Comparison of ENCODE assay signal across 18 cellular contexts in the genomic region with DNA sequence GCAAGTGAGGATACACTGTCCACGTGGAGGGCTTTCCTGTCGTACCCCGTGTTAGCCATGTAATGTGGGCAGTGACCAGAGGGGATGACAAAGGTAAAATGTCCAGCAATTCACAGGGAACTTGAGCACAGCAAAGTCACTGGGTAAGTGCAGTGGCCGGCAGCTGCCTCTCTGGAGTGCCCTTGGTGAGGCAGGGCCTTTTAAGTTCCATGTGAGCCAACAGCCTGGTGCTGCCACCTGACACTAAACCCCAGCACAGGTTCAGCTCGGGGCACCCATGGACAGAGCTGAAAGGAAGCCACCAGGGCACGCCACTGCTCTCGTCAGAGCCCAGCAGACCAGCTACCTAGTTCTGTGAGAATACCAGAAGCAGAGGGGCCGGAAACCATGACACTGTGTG.
A peak's percentile ranks its signal among the peaks of the same experiment; 100 is the strongest.
DNase-seq lines count a peak whose midpoint lies in the region; ATAC-seq lines count a peak whose summit lies in the region.
"Had no signal": no experiment of that assay in that cellular context is flagged by ENCODE, and none has a peak within 500 bp of the region (broad histone marks: within the 10 kb centered on the region; RNA-seq: fewer than 3 reads in every experiment).

No MANE protein-coding gene starts in this region.

- H3K4me2 ChIP-seq in neuronal stem cell (ENCODE audit: insufficient read depth, low read length, poor library complexity, severe bottlenecking) = no peak overlapping the region
- H3K4me2 ChIP-seq: GM23338 had no signal

- peak; percentile 54 for ATAC-seq in Right ventricle myocardium superior (ENCODE audit: poor library complexity)
- no peak for ATAC-seq in left cardiac atrium
- ATAC-seq in left ventricle myocardium superior = peak; percentile 41
- no peak for ATAC-seq in HG03095 (IDR thresholded peaks at IDR 0.05; ENCODE audit: unreplicated experiment)
- ATAC-seq: GM23338 had no signal

- H3K27me3 Mint-ChIP-seq in activated naive CD4-positive, alpha-beta T cell treated with anti-CD3 and anti-CD28 coated beads, Interleukin-2, amount 10 ng/mL, durations not matched to agents 7 days and 5 days = no peaks in the 10 kb centered on the region
- H3K27me3 Mint-ChIP-seq: B cell; CD4-positive, alpha-beta T cell had no signal

- no peak overlapping the region for H3K4me3 Mint-ChIP-seq in activated naive CD4-positive, alpha-beta T cell treated with anti-CD3 and anti-CD28 coated beads, Interleukin-2, amount 10 ng/mL, durations not matched to agents 7 days and 5 days
- H3K4me3 Mint-ChIP-seq: B cell; CD4-positive, alpha-beta T cell; GM23338 had no signal

- H2AFZ ChIP-seq in neuronal stem cell (ENCODE audit: low read length) = no peak overlapping the region
- H2AFZ ChIP-seq: GM23338 had no signal

- H3K27me3 ChIP-seq in neuronal stem cell (ENCODE audit: control insufficient read depth in 3 of 3, insufficient read depth in 3 of 3, low read depth in 1 of 3, low read length in 3 of 3) = no peaks in the 10 kb centered on the region

- H3K27ac ChIP-seq in neuronal stem cell (replicated peaks; ENCODE audit: low read length) = no peak overlapping the region

- H3K23ac ChIP-seq in neuronal stem cell (ENCODE audit: low read depth, low read length, poor library complexity) = no peak overlapping the region

- H4K91ac ChIP-seq in neuronal stem cell (ENCODE audit: low read depth, low read length, poor library complexity) = no peak overlapping the region

- no peak overlapping the region for H3K9ac ChIP-seq in neuronal stem cell (ENCODE audit: low read depth, low read length, poor library complexity)

- intact Hi-C loops in Right ventricle myocardium superior (cut with DNase I) (no loop called here), left cardiac atrium (cut with DNase I) (no loop called here), left ventricle myocardium superior (cut with micrococcal nuclease) (no loop called here)

- H3K18ac ChIP-seq in neuronal stem cell (ENCODE audit: low read length) = no peak overlapping the region

- CTCF ChIA-PET in activated naive CD4-positive, alpha-beta T cell treated with anti-CD3 and anti-CD28 coated beads, Interleukin-2, amount 10 ng/mL, durations not matched to agents 7 days and 5 days (lab: Charles Lee) = interaction anchor here (1.4 kb wide), 1 partner anchor 12 kb away, joined by 3 read pairs; no protein-coding TSS in a partner anchor

- H2BK5ac ChIP-seq in neuronal stem cell (ENCODE audit: low read length) = no peak overlapping the region

- H3K9me3 Mint-ChIP-seq in activated naive CD4-positive, alpha-beta T cell treated with anti-CD3 and anti-CD28 coated beads, Interleukin-2, amount 10 ng/mL, durations not matched to agents 7 days and 5 days = no peaks in the 10 kb centered on the region
- H3K9me3 Mint-ChIP-seq: CD4-positive, alpha-beta T cell; GM23338 had no signal

- H2AK5ac ChIP-seq in neuronal stem cell (ENCODE audit: low read depth, low read length) = no peak overlapping the region

- H3K36me3 Mint-ChIP-seq in activated naive CD4-positive, alpha-beta T cell treated with anti-CD3 and anti-CD28 coated beads, Interleukin-2, amount 10 ng/mL, durations not matched to agents 7 days and 5 days = no peaks in the 10 kb centered on the region

- peaks cover 1 to 4% of the 10 kb centered on the region in 2 donors for H3K4me1 ChIP-seq in neuronal stem cell (ENCODE audit: control insufficient read depth in 2 of 2, insufficient read depth in 1 of 2, low read depth in 1 of 2, low read length in 2 of 2)

- H3K4ac ChIP-seq in neuronal stem cell (ENCODE audit: low read length) = peak overlapping the region; percentile 57

- H3K14ac ChIP-seq in neuronal stem cell (ENCODE audit: low read length) = no peak overlapping the region

- no peak overlapping the region for H3K27ac Mint-ChIP-seq in activated naive CD4-positive, alpha-beta T cell treated with anti-CD3 and anti-CD28 coated beads, Interleukin-2, amount 10 ng/mL, durations not matched to agents 7 days and 5 days
- H3K27ac Mint-ChIP-seq: CD4-positive, alpha-beta T cell; GM23338 had no signal

- no peak overlapping the region for H2BK15ac ChIP-seq in neuronal stem cell (ENCODE audit: low read length)

- peaks cover 0 to 2% of the 10 kb centered on the region in 2 donors for H3K36me3 ChIP-seq in neuronal stem cell (replicated peaks in 1 of 2; ENCODE audit: control insufficient read depth in 2 of 2, insufficient read depth in 2 of 2, low read length in 2 of 2)

- WGBS in neuronal stem cell (ENCODE audit: extremely low coverage in 2 of 2, insufficient read length in 2 of 2, insufficient replicate concordance in 1 of 2), 2 donors = no CpG with 5 or more reads among the region's 8 CpGs

- peaks cover 0 to 10% of the 10 kb centered on the region in 2 donors for H3K9me3 ChIP-seq in neuronal stem cell (replicated peaks in 1 of 2; ENCODE audit: control insufficient read depth in 2 of 2, insufficient read depth in 1 of 2, low read depth in 1 of 2, low read length in 2 of 2)

- no peak overlapping the region for H2BK12ac ChIP-seq in neuronal stem cell (ENCODE audit: low read length)

- no peaks in the 10 kb centered on the region for H3K79me1 ChIP-seq in neuronal stem cell (ENCODE audit: low read depth, low read length)

- H3K4me3 ChIP-seq in neuronal stem cell (ENCODE audit: low read length in 2 of 2) = no peak overlapping the region
- H3K4me3 ChIP-seq: GM23338 had no signal

- no peak overlapping the region for H2BK120ac ChIP-seq in neuronal stem cell (ENCODE audit: low read depth, low read length)

- H3K4me1 Mint-ChIP-seq in activated naive CD4-positive, alpha-beta T cell treated with anti-CD3 and anti-CD28 coated beads, Interleukin-2, amount 10 ng/mL, durations not matched to agents 7 days and 5 days = no peaks in the 10 kb centered on the region

- peak; percentile 44 for DNase-seq in Right ventricle myocardium superior
- DNase-seq in left cardiac atrium = no peak
- no peak for DNase-seq in left ventricle myocardium superior
- DNase-seq in neuronal stem cell (ENCODE audit: low spot score) = no peak
- DNase-seq in NCI-H187 (lab: John Stamatoyannopoulos, UW) = no peak
- no peak for DNase-seq in activated naive CD4-positive, alpha-beta T cell treated with anti-CD3 and anti-CD28 coated beads, Interleukin-2, amount 10 ng/mL, durations not matched to agents 7 days and 5 days
- DNase-seq in pons (ENCODE audit: low spot score) = no peak
- DNase-seq: ACHN; C1 segment of cervical spinal cord; CD4-positive, alpha-beta T cell; COR-L47; DMS153; DMS79 treated with DMSO at 0.1 percent for 48 hours; EL; H7 had no signal

- no peak overlapping the region for H4K8ac ChIP-seq in neuronal stem cell (ENCODE audit: low read depth, low read length)

Comparison
In these comparisons a context has a peak if more than half of its experiments do, and no peak if none do; other contexts are left out.
1. ATAC-seq: peak in Right ventricle myocardium superior (single experiment) and left ventricle myocardium superior (single experiment); none in left cardiac atrium (0 of 2) and HG03095 (single experiment).